In the genomic region with DNA sequence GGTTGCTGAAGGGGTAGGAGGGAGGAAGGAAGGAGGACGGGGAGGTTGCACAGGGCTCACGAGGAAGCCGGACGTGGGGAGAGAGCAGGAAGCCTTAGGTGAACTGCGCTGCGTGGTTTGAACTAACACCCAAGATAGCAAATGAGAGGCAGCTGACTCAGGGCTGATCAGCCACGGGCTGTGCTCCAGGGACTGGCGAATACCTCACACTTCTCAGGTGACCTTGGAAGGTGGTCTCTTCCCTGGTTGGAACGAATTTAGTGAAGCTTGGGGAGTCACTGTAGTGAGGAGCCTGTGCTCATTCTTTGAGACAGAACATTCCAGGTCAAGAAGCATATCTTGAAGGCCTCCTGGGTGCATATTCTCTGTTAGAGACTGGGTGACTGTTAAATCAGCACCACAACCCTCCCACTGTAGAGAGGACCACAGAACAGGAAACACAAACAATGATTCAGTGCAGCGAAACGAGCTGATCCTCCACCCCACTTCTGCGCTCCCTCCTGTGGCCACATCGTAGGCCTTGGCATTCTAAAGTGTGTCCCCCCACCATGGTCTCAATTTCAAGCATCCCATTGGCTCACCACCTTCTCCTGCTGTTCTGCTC, we compare ENCODE assay signal across 9 cellular contexts. TPM values are rescaled to one million over a fixed set of nuclear protein-coding genes. Genes with fewer than 3 reads are reported as not detected.
DNase-seq lines count a peak whose midpoint lies in the region; ATAC-seq and TF ChIP-seq lines count a peak whose summit lies in the region.
"Had no signal": no experiment of that assay in that cellular context is flagged by ENCODE, and none has a peak within 500 bp of the region (broad histone marks: within the 10 kb centered on the region; RNA-seq: fewer than 3 reads in every experiment).

No MANE protein-coding gene starts in this region.

- no peaks in the 10 kb centered on the region for H3K27me3 Mint-ChIP-seq in T-helper 2 cell treated with Interferon-gamma antibody and Interleukin-4, amounts not matched to agents 5 μg/mL and 100 μg/mL, for 36 hours (ENCODE audit: low read depth)
- no peaks in the 10 kb centered on the region for H3K27me3 Mint-ChIP-seq in natural killer cell treated with Interleukin-12 subunit alpha and Interleukin-12 subunit beta and Interleukin-15 and Interleukin-18, amount 100 ng/mL, for 72 hours

- H3K9me3 ChIP-seq in GM23248 (ENCODE audit: low read depth), result no peaks in the 10 kb centered on the region
- H3K9me3 ChIP-seq in upper lobe of right lung, result no peaks in the 10 kb centered on the region

- in situ Hi-C loops in GM23248 (cut with MboI), result no loop called here

- H3K4me3 ChIP-seq in GM23248 (no peak overlapping the region), upper lobe of right lung (no peak overlapping the region)
- H3K4me3 ChIP-seq: SK-N-MC had no signal

- H3K79me2 ChIP-seq in GM23248 (ENCODE audit: insufficient read depth), result no peaks in the 10 kb centered on the region

- H3K27me3 ChIP-seq in GM23248 (replicated peaks; ENCODE audit: insufficient read depth), result peaks cover 2% of the 10 kb centered on the region; the same call in 1 of the 2 replicates
- no peaks in the 10 kb centered on the region for H3K27me3 ChIP-seq in upper lobe of right lung

- H2AFZ ChIP-seq in GM23248, result no peak overlapping the region

- WGBS in GM23248 (ENCODE audit: low coverage in 1 of 2, low lambda C conversion rate in 2 of 2, missing lambda C conversion rate in 2 of 2), 2 experiments, result 79 to 88% methylated on average over 13 of the region's 13 CpGs

- no peaks in the 10 kb centered on the region for H3K9me2 ChIP-seq in GM23248 (ENCODE audit: insufficient read depth)

- H3K36me3 ChIP-seq in GM23248 (ENCODE audit: low read depth), result no peaks in the 10 kb centered on the region
- no peaks in the 10 kb centered on the region for H3K36me3 ChIP-seq in upper lobe of right lung

- H3K27ac ChIP-seq in GM23248, result no peak overlapping the region
- peak overlapping the region; percentile 48 for H3K27ac ChIP-seq in upper lobe of right lung
- H3K27ac ChIP-seq: SK-N-MC had no signal

- intact Hi-C loops in upper lobe of right lung (cut with DNase I), result no loop called here

- H3K4me3 Mint-ChIP-seq in T-helper 2 cell treated with Interferon-gamma antibody and Interleukin-4, amounts not matched to agents 5 μg/mL and 100 μg/mL, for 36 hours, result peak overlapping the region; percentile 94
- H3K4me3 Mint-ChIP-seq in natural killer cell treated with Interleukin-12 subunit alpha and Interleukin-12 subunit beta and Interleukin-15 and Interleukin-18, amount 100 ng/mL, for 72 hours, result peak overlapping the region; percentile 76

- DNase-seq in GM23248 (peak; percentile 23), astrocyte of the hippocampus (ENCODE audit: low read depth, low spot score) (peak; percentile 82), upper lobe of right lung (no peak), hypothalamus (lab: John Stamatoyannopoulos, UW) (no peak), pons (ENCODE audit: low spot score) (no peak)
- DNase-seq in T-helper 2 cell treated with Interferon-gamma antibody and Interleukin-4, amounts not matched to agents 5 μg/mL and 100 μg/mL, for 36 hours (ENCODE audit: low spot score), result peak; percentile 64
- peak; percentile 77 for DNase-seq in natural killer cell treated with Interleukin-12 subunit alpha and Interleukin-12 subunit beta and Interleukin-15 and Interleukin-18, amount 100 ng/mL, for 72 hours (ENCODE audit: low spot score)

- H3K9me3 Mint-ChIP-seq in T-helper 2 cell treated with Interferon-gamma antibody and Interleukin-4, amounts not matched to agents 5 μg/mL and 100 μg/mL, for 36 hours, result no peaks in the 10 kb centered on the region
- no peaks in the 10 kb centered on the region for H3K9me3 Mint-ChIP-seq in natural killer cell treated with Interleukin-12 subunit alpha and Interleukin-12 subunit beta and Interleukin-15 and Interleukin-18, amount 100 ng/mL, for 72 hours

- H3K4me2 ChIP-seq in GM23248 (ENCODE audit: unreplicated experiment), result no peak overlapping the region

- peak; percentile 77 to 79 for ATAC-seq in natural killer cell treated with Interleukin-12 subunit alpha and Interleukin-12 subunit beta and Interleukin-15 and Interleukin-18, amount 100 ng/mL, for 72 hours
- peak; percentile 59 for ATAC-seq in upper lobe of right lung
- no peak for ATAC-seq in GM21390 (IDR thresholded peaks at IDR 0.05; ENCODE audit: unreplicated experiment)

- H3K36me3 Mint-ChIP-seq in T-helper 2 cell treated with Interferon-gamma antibody and Interleukin-4, amounts not matched to agents 5 μg/mL and 100 μg/mL, for 36 hours (ENCODE audit: low read depth), result peaks cover 3% of the 10 kb centered on the region
- no peaks in the 10 kb centered on the region for H3K36me3 Mint-ChIP-seq in natural killer cell treated with Interleukin-12 subunit alpha and Interleukin-12 subunit beta and Interleukin-15 and Interleukin-18, amount 100 ng/mL, for 72 hours

- no peak for TF ChIP-seq CTCF in upper lobe of right lung (IDR thresholded peaks at IDR 0.05)

- H3K4me1 Mint-ChIP-seq in T-helper 2 cell treated with Interferon-gamma antibody and Interleukin-4, amounts not matched to agents 5 μg/mL and 100 μg/mL, for 36 hours (ENCODE audit: low read depth), result peaks cover 60% of the 10 kb centered on the region
- peaks cover 76 to 78% of the 10 kb centered on the region in 2 donors for H3K4me1 Mint-ChIP-seq in natural killer cell treated with Interleukin-12 subunit alpha and Interleukin-12 subunit beta and Interleukin-15 and Interleukin-18, amount 100 ng/mL, for 72 hours (ENCODE audit: low read depth in 2 of 2)

- no peaks in the 10 kb centered on the region for H4K20me1 ChIP-seq in GM23248 (ENCODE audit: insufficient read depth)

- H3K4me1 ChIP-seq in GM23248 (ENCODE audit: insufficient read depth), result no peaks in the 10 kb centered on the region
- peaks cover 36% of the 10 kb centered on the region for H3K4me1 ChIP-seq in upper lobe of right lung

- peak overlapping the region; percentile 96 for H3K27ac Mint-ChIP-seq in T-helper 2 cell treated with Interferon-gamma antibody and Interleukin-4, amounts not matched to agents 5 μg/mL and 100 μg/mL, for 36 hours
- peak overlapping the region; percentile 93 to 95 for H3K27ac Mint-ChIP-seq in natural killer cell treated with Interleukin-12 subunit alpha and Interleukin-12 subunit beta and Interleukin-15 and Interleukin-18, amount 100 ng/mL, for 72 hours

- H3K9ac ChIP-seq in GM23248, result no peak overlapping the region

- no peaks in the 10 kb centered on the region for H3F3A ChIP-seq in GM23248 (ENCODE audit: insufficient read depth)

RNA-seq across cellular contexts. Expression of a gene that starts 33.8 kb away (rescaled TPM):
- not detected in 2 replicates for total RNA-seq in GM23248 (2014; rRNA removed; shearing (Covaris generic))
- polyA plus RNA-seq in GM23248 (2016; fragmentation: Nextera tagmentation; extraction: Ambion mirVana), result 0.03 TPM in 1 of 2 replicates, not detected in the other
- total RNA-seq in natural killer cell treated with Interleukin-12 subunit alpha and Interleukin-12 subunit beta and Interleukin-15 and Interleukin-18, amount 100 ng/mL, for 72 hours, result 1 to 10 TPM; 6.8 to 7.7 TPM
- total RNA-seq in upper lobe of right lung, result 0.72 TPM

RNA-seq across cellular contexts. Expression of a gene that starts 59.4 kb away (rescaled TPM):
- total RNA-seq in GM23248 (2014; rRNA removed; shearing (Covaris generic)), result not detected in 2 replicates
- polyA plus RNA-seq in GM23248 (2016; fragmentation: Nextera tagmentation; extraction: Ambion mirVana), result not detected in 2 replicates
- total RNA-seq in natural killer cell treated with Interleukin-12 subunit alpha and Interleukin-12 subunit beta and Interleukin-15 and Interleukin-18, amount 100 ng/mL, for 72 hours, result not detected
- 0.55 TPM for total RNA-seq in upper lobe of right lung

Comparison
In these comparisons a context has a peak if more than half of its experiments do, and no peak if none do; other contexts are left out.
1. DNase-seq: peak in GM23248 (single experiment), T-helper 2 cell treated with Interferon-gamma antibody and Interleukin-4, amounts not matched to agents 5 μg/mL and 100 μg/mL, for 36 hours (single experiment), astrocyte of the hippocampus (single experiment) and natural killer cell treated with Interleukin-12 subunit alpha and Interleukin-12 subunit beta and Interleukin-15 and Interleukin-18, amount 100 ng/mL, for 72 hours (single experiment); none in upper lobe of right lung (single experiment), hypothalamus (0 of 51) and pons (single experiment).